Comparison of ENCODE assay signal across 18 cellular contexts in genomic region chr12:113445544-113446176, GRCh38. TPM values are rescaled to one million over a fixed set of nuclear protein-coding genes. Genes with fewer than 3 reads are reported as not detected.
DNase-seq lines count a peak whose midpoint lies in the region; ATAC-seq and TF ChIP-seq lines count a peak whose summit lies in the region.
"Had no signal": no experiment of that assay in that cellular context is flagged by ENCODE, and none has a peak within 500 bp of the region (broad histone marks: within the 10 kb centered on the region; RNA-seq: fewer than 3 reads in every experiment).

No MANE protein-coding gene starts in this region.

- ATAC-seq in lower lobe of right lung (peak; percentile 54 to 69), HG02870 (IDR thresholded peaks at IDR 0.05; ENCODE audit: unreplicated experiment) (no peak)
- ATAC-seq: CD8-positive, alpha-beta T cell; left cardiac atrium had no signal

- H2AFZ ChIP-seq in Karpas-422 (ENCODE audit: low read length): no peak overlapping the region

- no peak for TF ChIP-seq CTCF in GM12865 (IDR thresholded peaks at IDR 0.05; ENCODE audit: insufficient read depth, low read depth, low read length, missing control alignments)
- no peak for TF ChIP-seq CTCF in lower lobe of right lung (IDR thresholded peaks at IDR 0.05)

- no peaks in the 10 kb centered on the region for H3K79me2 ChIP-seq in Karpas-422 (ENCODE audit: low read length)

- H3K4me2 ChIP-seq in Karpas-422 (ENCODE audit: low read depth, low read length, poor library complexity, severe bottlenecking): no peak overlapping the region

- H3K9ac ChIP-seq in Karpas-422 (ENCODE audit: low read length): no peak overlapping the region

- H3K27me3 ChIP-seq in Karpas-422 (ENCODE audit: low read length) (0 out of 2 replicates have a peak, but pooled peaks cover 2% of the 10 kb centered on the region), lower lobe of right lung (ENCODE audit: low read depth) (peaks cover 37% of the 10 kb centered on the region)
- H3K27me3 ChIP-seq: brain microvascular endothelial cell had no signal

- H3K9me3 ChIP-seq in Karpas-422 (ENCODE audit: low read length): no peaks in the 10 kb centered on the region
- no peaks in the 10 kb centered on the region for H3K9me3 ChIP-seq in lower lobe of right lung

- H3K36me3 ChIP-seq in Karpas-422 (ENCODE audit: insufficient read depth, low read length) (no peaks in the 10 kb centered on the region), lower lobe of right lung (no peaks in the 10 kb centered on the region)
- H3K36me3 ChIP-seq: brain microvascular endothelial cell had no signal

- no peaks in the 10 kb centered on the region for H3K9me2 ChIP-seq in Karpas-422 (replicated peaks; ENCODE audit: insufficient read depth, low read length)

- H4K20me1 ChIP-seq in Karpas-422 (ENCODE audit: insufficient read depth, low read depth, low read length): no peaks in the 10 kb centered on the region

- H3K27ac ChIP-seq in Karpas-422 (ENCODE audit: low read length): no peak overlapping the region
- H3K27ac ChIP-seq in lower lobe of right lung: no peak overlapping the region
- H3K27ac ChIP-seq: brain microvascular endothelial cell had no signal

- intact Hi-C loops in lower lobe of right lung (cut with DNase I): no loop called here

- H3K4me1 ChIP-seq in Karpas-422 (ENCODE audit: low read length) (no peaks in the 10 kb centered on the region), lower lobe of right lung (no peaks in the 10 kb centered on the region)

- H3K4me3 ChIP-seq in GM12865 (ENCODE audit: low read depth, low read length) (no peak overlapping the region), Karpas-422 (ENCODE audit: low read length) (no peak overlapping the region), lower lobe of right lung (no peak overlapping the region)

- DNase-seq in GM12865 (ENCODE audit: low read depth): peak; percentile 38
- DNase-seq in Karpas-422: peak; percentile 71
- peak; percentile 67 for DNase-seq in RPMI8226
- no peak for DNase-seq in lower lobe of right lung
- no peak for DNase-seq in NCI-H1105 (lab: John Stamatoyannopoulos, UW)
- no peak for DNase-seq in NCI-H1092 (lab: John Stamatoyannopoulos, UW)
- DNase-seq: activated CD4-positive, CD25-positive, alpha-beta regulatory T cell; activated CD8-positive, alpha-beta memory T cell treated with anti-CD3 and anti-CD28 coated beads, Interleukin-2, amount 50 U/mL, for 4 hours; activated naive CD4-positive, alpha-beta T cell treated with anti-CD3 and anti-CD28 coated beads, Interleukin-2, amount 50 U/mL, for 16 hours; brain microvascular endothelial cell; CD8-positive, alpha-beta T cell; hypothalamus; left cardiac atrium; NCI-H2227 treated with DMSO at 0.1 percent for 48 hours had no signal

RNA-seq across cellular contexts. Expression of gene SDSL, which starts 23.5 kb away (rescaled TPM):
- not detected in 2 replicates for total RNA-seq in Karpas-422 (2014; rRNA removed; shearing (Covaris generic); ENCODE audit: low replicate concordance)
- 12.8 TPM for total RNA-seq in lower lobe of right lung
- total RNA-seq: CD8-positive, alpha-beta T cell had no signal

RNA-seq across cellular contexts. Expression of gene LHX5, which starts 26.0 kb away (rescaled TPM):
- not detected in 2 replicates for total RNA-seq in Karpas-422 (2014; rRNA removed; shearing (Covaris generic); ENCODE audit: low replicate concordance)
- total RNA-seq in lower lobe of right lung: not detected
- total RNA-seq: CD8-positive, alpha-beta T cell; dermis microvascular lymphatic vessel endothelial cell; G401; HT-29; left cardiac atrium had no signal

RNA-seq across cellular contexts. Expression of gene SDS, which starts 42.0 kb away (rescaled TPM):
- total RNA-seq in Karpas-422 (2014; rRNA removed; shearing (Covaris generic); ENCODE audit: low replicate concordance): not detected in 2 replicates
- total RNA-seq in lower lobe of right lung: 1.1 TPM
- total RNA-seq: CD8-positive, alpha-beta T cell; dermis microvascular lymphatic vessel endothelial cell; HT-29 had no signal

Comparison
In these comparisons a context has a peak if more than half of its experiments do, and no peak if none do; other contexts are left out.
1. DNase-seq: peak in GM12865 (single experiment), Karpas-422 (single experiment) and RPMI8226 (single experiment); none in lower lobe of right lung (single experiment), NCI-H1105 (single experiment) and NCI-H1092 (single experiment).
2. RNA of gene SDSL, which starts 23.5 kb away (total RNA-seq): 12.8 TPM in lower lobe of right lung (single experiment); not detected in Karpas-422; every median in the first group is over 10 times any median in the second.